ENCODE assay signal across 18 cellular contexts in the genomic region with DNA sequence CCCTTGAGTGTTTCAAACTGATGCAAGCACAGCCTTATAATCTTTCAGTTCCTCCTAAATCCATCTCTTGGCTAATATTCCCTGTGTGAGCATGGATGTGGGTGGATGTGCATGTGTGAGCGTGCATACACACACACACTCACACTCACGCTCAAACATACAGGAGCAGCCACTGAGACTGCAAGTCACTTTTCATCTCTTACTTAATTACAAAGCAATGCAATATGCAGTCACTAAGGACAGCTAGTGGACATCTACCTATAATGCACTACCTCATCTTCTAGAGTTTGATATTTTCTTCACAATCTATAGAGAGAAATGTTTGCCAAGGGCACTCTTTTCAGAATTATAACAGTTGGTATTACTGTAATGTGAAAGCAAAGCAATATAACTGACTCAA. TPM values are rescaled to one million over a fixed set of nuclear protein-coding genes. Genes with fewer than 3 reads are reported as not detected.
DNase-seq lines count a peak whose midpoint lies in the region; ATAC-seq and TF ChIP-seq lines count a peak whose summit lies in the region.
"Had no signal": no experiment of that assay in that cellular context is flagged by ENCODE, and none has a peak within 500 bp of the region (broad histone marks: within the 10 kb centered on the region; RNA-seq: fewer than 3 reads in every experiment).

No MANE protein-coding gene starts in this region.

- no peaks in the 10 kb centered on the region for H3K9me3 ChIP-seq in HEK293 (ENCODE audit: control insufficient read depth, insufficient read depth, low read depth, low read length)

- H4K5ac ChIP-seq in mesendoderm (ENCODE audit: low read length): no peak overlapping the region

- DNase-seq in COR-L47 (lab: John Stamatoyannopoulos, UW) (peak; percentile 60), mesendoderm (no peak), HEK293T (ENCODE audit: extremely low spot score) (no peak), UCSD-AML1 (lab: John Stamatoyannopoulos, UW; ENCODE audit: unreplicated experiment) (no peak)
- DNase-seq in stimulated activated CD4-positive, alpha-beta T cell treated with anti-CD3 and anti-CD28 coated beads, Interleukin-1b, Interleukin-23, amount 100 ng/mL, for 48 hours: no peak
- DNase-seq: activated naive CD8-positive, alpha-beta T cell treated with anti-CD3 and anti-CD28 coated beads, Interleukin-2, amount 10 ng/mL, durations not matched to agents 7 days and 5 days; hippocampal formation; naive thymus-derived CD4-positive, alpha-beta T cell; NCI-H187; PC-9; T-helper 1 cell had no signal

- H3K79me2 ChIP-seq in mesendoderm (ENCODE audit: control insufficient read depth, insufficient read depth, low read length): no peaks in the 10 kb centered on the region

- H3K36me3 ChIP-seq in HEK293 (ENCODE audit: control insufficient read depth in 2 of 2, insufficient read depth in 1 of 2, low read length in 2 of 2) (no peaks in the 10 kb centered on the region), mesendoderm (ENCODE audit: control insufficient read depth, insufficient read depth, low read length) (no peaks in the 10 kb centered on the region)

- no peak overlapping the region for H4K8ac ChIP-seq in mesendoderm (ENCODE audit: low read depth, low read length)

- no peak overlapping the region for H2BK5ac ChIP-seq in mesendoderm (ENCODE audit: low read length)

- no peak overlapping the region for H3K23ac ChIP-seq in mesendoderm (ENCODE audit: low read length)

- H2BK120ac ChIP-seq in mesendoderm (ENCODE audit: low read depth, low read length): no peak overlapping the region

- H3K4me3 ChIP-seq in HEK293 (ENCODE audit: low read depth, low read length) (no peak overlapping the region), mesendoderm (ENCODE audit: low read length) (no peak overlapping the region)
- H3K4me3 ChIP-seq: PC-9 had no signal

- POLR2A ChIA-PET in HEK293 (lab: Yijun Ruan, JAX) (no interaction called here), HEK293T (lab: Yijun Ruan, JAX) (interaction anchor here (1.3 kb wide), 1 partner anchor 121 kb away, joined by 4 read pairs; no protein-coding TSS in a partner anchor)

- no peak overlapping the region for H3K4me2 ChIP-seq in mesendoderm (ENCODE audit: low read length)
- H3K4me2 ChIP-seq: PC-9 had no signal

- no peak overlapping the region for H3K4ac ChIP-seq in mesendoderm (ENCODE audit: low read depth, low read length)

- no peak for TF ChIP-seq CTCF in HEK293 (tag by site-specific recombination; IDR thresholded peaks at IDR 0.05)

- H2AK5ac ChIP-seq in mesendoderm (ENCODE audit: low read length): no peak overlapping the region

- H3K9ac ChIP-seq in mesendoderm (ENCODE audit: low read length): peak overlapping the region; percentile 3

- H2BK15ac ChIP-seq in mesendoderm (replicated peaks; ENCODE audit: low read depth): no peak overlapping the region

- H3K4me1 ChIP-seq in HEK293 (ENCODE audit: control insufficient read depth, insufficient read depth, low read length) (no peaks in the 10 kb centered on the region), mesendoderm (ENCODE audit: control insufficient read depth, low read depth, low read length) (no peaks in the 10 kb centered on the region)

- H3K79me1 ChIP-seq in mesendoderm (ENCODE audit: low read length): no peaks in the 10 kb centered on the region

- H3K27ac ChIP-seq in HEK293 (ENCODE audit: extremely low read depth, low read depth, low read length) (no peak overlapping the region), mesendoderm (ENCODE audit: low read depth, low read length) (no peak overlapping the region)
- H3K27ac ChIP-seq: epithelial cell of prostate, PC-9 had no signal

- CTCF ChIA-PET in HEK293 (lab: Yijun Ruan, JAX): no interaction called here
- CTCF ChIA-PET in HEK293T (lab: Yijun Ruan, JAX): interaction anchor here (0.6 kb wide), 1 partner anchor 1467 kb away, joined by 3 read pairs; no protein-coding TSS in a partner anchor

- H3K18ac ChIP-seq in mesendoderm (ENCODE audit: low read length): no peak overlapping the region

- ATAC-seq in SK-N-SH treated with all-trans-retinoic acid at 6 μM for 48 hours (peak; percentile 55), GM19455 (IDR thresholded peaks at IDR 0.05; ENCODE audit: unreplicated experiment) (no peak)
- ATAC-seq: activated CD4-positive, CD25-positive, alpha-beta regulatory T cell treated with anti-CD3 and anti-CD28 coated beads, Interleukin-2, amount 50 U/mL, for 24 hours; left lobe of liver; naive thymus-derived CD4-positive, alpha-beta T cell; sciatic nerve had no signal

- H3K56ac ChIP-seq in mesendoderm (ENCODE audit: low read length): no peak overlapping the region

- no CpG with 5 or more reads among the region's 2 CpGs for WGBS in mesendoderm (ENCODE audit: extremely low coverage, insufficient coverage, low lambda C conversion rate)

- H3K27me3 ChIP-seq in mesendoderm (ENCODE audit: insufficient read depth, low read length, poor library complexity): no peaks in the 10 kb centered on the region

TF ChIP-seq in HEK293, 187 proteins besides CTCF, POLR2A, EP300 and RAD21 (continues in another document):
- TF ChIP-seq SP3 (tag by site-specific recombination; IDR thresholded peaks at IDR 0.05) (no peak), ZNF140 (tag by site-specific recombination; IDR thresholded peaks at IDR 0.05) (no peak), TRIM28 (IDR thresholded peaks at IDR 0.05; ENCODE audit: borderline replicate concordance, low read length) (peak; percentile 28; the same call in 1 of the 2 replicates)

TF ChIP-seq in SK-N-SH treated with all-trans-retinoic acid at 6 μM for 48 hours, 23 proteins besides CTCF, POLR2A, EP300 and RAD21:
- peak; percentile 15; the same call in 1 of the 2 replicates for TF ChIP-seq ZNF70 (CRISPR knock-in tag; IDR thresholded peaks at IDR 0.05)
- TF ChIP-seq ZNF565 (CRISPR knock-in tag; conservative IDR thresholded peaks at IDR 0.05; ENCODE audit: low read depth): no peak

TF ChIP-seq in HEK293T, 16 proteins besides CTCF, POLR2A, EP300 and RAD21:
- TF ChIP-seq ELF4 (IDR thresholded peaks at IDR 0.05): no peak
- no peak for TF ChIP-seq SP1 (IDR thresholded peaks at IDR 0.05)
- TF ChIP-seq FOXA1 (IDR thresholded peaks at IDR 0.05): no peak
- TF ChIP-seq CTBP1 (IDR thresholded peaks at IDR 0.05; ENCODE audit: borderline replicate concordance): no peak
- no peak for TF ChIP-seq FOXM1 (IDR thresholded peaks at IDR 0.05; ENCODE audit: borderline replicate concordance)

RNA-seq across cellular contexts. Expression of gene ESRRG, which starts 1.4 kb away (rescaled TPM):
- polyA plus RNA-seq in mesendoderm (2013, experiment 1 of 2): 0.65 TPM
- 0.84 TPM for polyA plus RNA-seq in mesendoderm (2013, experiment 2 of 2)
- polyA plus RNA-seq: naive thymus-derived CD4-positive, alpha-beta T cell had no signal
